10 cellular contexts compared by ENCODE assay signal in the genomic region with DNA sequence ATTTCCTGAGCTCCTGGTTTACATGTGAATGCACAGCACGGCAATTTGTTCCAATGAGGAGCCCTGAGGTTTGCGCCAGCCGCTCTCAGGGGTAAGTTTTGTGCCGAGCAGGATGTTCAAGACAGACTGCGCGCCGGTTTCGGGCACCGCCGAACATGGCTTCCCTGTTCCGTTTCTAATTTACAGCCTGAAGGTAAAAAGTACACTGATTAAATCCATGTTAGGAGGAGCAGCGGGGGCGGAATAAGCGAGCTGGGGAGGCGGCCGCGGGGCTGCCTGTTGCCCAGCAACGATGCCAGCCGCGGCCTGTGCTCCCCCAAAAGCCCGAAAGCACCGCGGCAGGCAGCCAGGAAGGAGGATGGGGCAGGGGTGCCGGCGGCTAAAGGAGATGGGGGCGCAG. TPM values are rescaled to one million over a fixed set of nuclear protein-coding genes. Genes with fewer than 3 reads are reported as not detected.
DNase-seq lines count a peak whose midpoint lies in the region; ATAC-seq and TF ChIP-seq lines count a peak whose summit lies in the region.
"Had no signal": no experiment of that assay in that cellular context is flagged by ENCODE, and none has a peak within 500 bp of the region (broad histone marks: within the 10 kb centered on the region; RNA-seq: fewer than 3 reads in every experiment).

No MANE protein-coding gene starts in this region.

- H2AFZ ChIP-seq in GM23338, result peak overlapping the region; percentile 72; the same call in 1 of the 2 replicates

- no peaks in the 10 kb centered on the region for H3K36me3 Mint-ChIP-seq in CD8-positive, alpha-beta T cell
- 0 out of 3 replicates have a peak, but pooled peaks cover 3% of the 10 kb centered on the region for H3K36me3 Mint-ChIP-seq in GM23338 (ENCODE audit: low read depth)

- H3K27me3 Mint-ChIP-seq in CD8-positive, alpha-beta T cell (ENCODE audit: low read depth), result peaks cover 29% of the 10 kb centered on the region
- H3K27me3 Mint-ChIP-seq in GM23338 (ENCODE audit: insufficient read depth, low read depth, poor library complexity), result peaks cover 29% of the 10 kb centered on the region

- no peaks in the 10 kb centered on the region for H3K9me3 ChIP-seq in CD8-positive, alpha-beta T cell (ENCODE audit: low read length)
- H3K9me3 ChIP-seq in ovary, result peaks cover 0 to 2% of the 10 kb centered on the region in 2 donors
- H3K9me3 ChIP-seq: heart left ventricle, right atrium auricular region, vagina had no signal

- POLR2A ChIA-PET in CD8-positive, alpha-beta T cell (lab: Charles Lee), result interaction anchor here (0.6 to 1.6 kb wide), 2 partner anchors 82 to 112 kb away, joined by 3 read pairs; partner anchors contain the start of gene KIF3A

- H3K4me3 ChIP-seq in CD8-positive, alpha-beta T cell (ENCODE audit: low read depth, low read length), result peak overlapping the region; percentile 35
- H3K4me3 ChIP-seq in GM23338 (peak overlapping the region; percentile 37; the same call in 1 of the 2 replicates), ovary (peak overlapping the region; percentile 14)

- no peak for TF ChIP-seq EP300 in ovary (IDR thresholded peaks at IDR 0.05)

- intact Hi-C loops in CD8-positive, alpha-beta T cell (cut with DNase I, micrococcal nuclease), result no loop called here
- intact Hi-C loops in ovary (cut with DNase I), result loop anchor here in 1 of 4 donors (10.0 kb wide), 1 partner anchor 85 kb away; the partner anchor contains the start of gene KIF3A

- CTCF ChIA-PET in CD8-positive, alpha-beta T cell (lab: Charles Lee), result interaction anchor here (0.8 to 6.0 kb wide), 23 partner anchors 10 to 582 kb away, joined by 3 to 55 read pairs (median 5); partner anchors contain the start of genes CCNI2, SHROOM1 and SLC22A5

- no peaks in the 10 kb centered on the region for H3K79me2 ChIP-seq in GM23338 (replicated peaks; ENCODE audit: insufficient read depth)

- peaks cover 6% of the 10 kb centered on the region for H4K20me1 ChIP-seq in GM23338 (replicated peaks; ENCODE audit: insufficient read depth)

- peak overlapping the region; percentile 80 for H3K4me3 Mint-ChIP-seq in CD8-positive, alpha-beta T cell
- H3K4me3 Mint-ChIP-seq in GM23338, result peak overlapping the region; percentile 35; the same call in 2 of the 3 replicates

- peak; percentile 13 for ATAC-seq in CD8-positive, alpha-beta T cell
- ATAC-seq in GM23338, result no peak
- no peak for ATAC-seq in HG03196 (IDR thresholded peaks at IDR 0.05; ENCODE audit: unreplicated experiment)
- ATAC-seq in GM21825 (IDR thresholded peaks at IDR 0.05; ENCODE audit: unreplicated experiment), result no peak

- peaks cover 13% of the 10 kb centered on the region for H3K4me1 ChIP-seq in CD8-positive, alpha-beta T cell (ENCODE audit: insufficient read depth, low read length)
- peaks cover 13% of the 10 kb centered on the region for H3K4me1 ChIP-seq in GM23338 (ENCODE audit: insufficient read depth)
- H3K4me1 ChIP-seq in ovary (ENCODE audit: insufficient read depth), result peaks cover 8% of the 10 kb centered on the region

- H3K36me3 ChIP-seq in CD8-positive, alpha-beta T cell (ENCODE audit: insufficient read depth, low read length), result no peaks in the 10 kb centered on the region
- H3K36me3 ChIP-seq in GM23338 (ENCODE audit: insufficient read depth) (no peaks in the 10 kb centered on the region), ovary (no peaks in the 10 kb centered on the region)
- H3K36me3 ChIP-seq: right atrium auricular region, vagina had no signal

- peaks cover 2% of the 10 kb centered on the region for H3K27me3 ChIP-seq in CD8-positive, alpha-beta T cell (ENCODE audit: insufficient read depth, low read length)
- H3K27me3 ChIP-seq in GM23338 (ENCODE audit: insufficient read depth) (peaks cover 70% of the 10 kb centered on the region), ovary (no peaks in the 10 kb centered on the region)
- H3K27me3 ChIP-seq: right atrium auricular region, vagina had no signal

- H3K9me2 ChIP-seq in GM23338 (ENCODE audit: insufficient read depth), result no peaks in the 10 kb centered on the region

- H3K4me1 Mint-ChIP-seq in CD8-positive, alpha-beta T cell (ENCODE audit: low read depth), result peaks cover 11% of the 10 kb centered on the region
- H3K4me1 Mint-ChIP-seq in GM23338, result peaks cover 8% of the 10 kb centered on the region

- DNase-seq in CD8-positive, alpha-beta T cell, result no peak
- DNase-seq in GM23338 (ENCODE audit: low spot score) (peak; percentile 35), cerebellar cortex (ENCODE audit: low spot score) (peak; percentile 37), ovary (no peak), COR-L47 (lab: John Stamatoyannopoulos, UW) (no peak)

- H3F3A ChIP-seq in GM23338 (replicated peaks; ENCODE audit: low read depth), result peaks cover 16% of the 10 kb centered on the region

- no peak overlapping the region for H3K27ac ChIP-seq in CD8-positive, alpha-beta T cell (ENCODE audit: low read depth, low read length)
- H3K27ac ChIP-seq in GM23338 (ENCODE audit: low read depth), result no peak overlapping the region
- H3K27ac ChIP-seq in ovary, result no peak overlapping the region
- H3K27ac ChIP-seq: heart left ventricle, right atrium auricular region, vagina had no signal

- TF ChIP-seq CTCF in CD8-positive, alpha-beta T cell (IDR thresholded peaks at IDR 0.05), result no peak
- TF ChIP-seq CTCF in GM23338 (conservative IDR thresholded peaks at IDR 0.05; ENCODE audit: low read depth in 2 of 2) (no peak), ovary (IDR thresholded peaks at IDR 0.05) (no peak)

- H3K27ac Mint-ChIP-seq in CD8-positive, alpha-beta T cell, result no peak overlapping the region
- no peak overlapping the region for H3K27ac Mint-ChIP-seq in GM23338

- no peaks in the 10 kb centered on the region for H3K9me3 Mint-ChIP-seq in CD8-positive, alpha-beta T cell
- peaks cover 3% of the 10 kb centered on the region; the same call in 1 of the 3 replicates for H3K9me3 Mint-ChIP-seq in GM23338

- TF ChIP-seq POLR2A in ovary (IDR thresholded peaks at IDR 0.05), result no peak

- WGBS in ovary, 3 donors, result 44 to 46% (median 45%) methylated on average over 26 of the region's 26 CpGs

- H3K4me2 ChIP-seq in GM23338, result peak overlapping the region; percentile 48

TF ChIP-seq in GM23338, 12 proteins besides CTCF, POLR2A, EP300 and RAD21 (continues in another document):
- TF ChIP-seq POLR2AphosphoS5 (IDR thresholded peaks at IDR 0.05; ENCODE audit: low read depth) (no peak), JUNB (IDR thresholded peaks at IDR 0.05; ENCODE audit: unreplicated experiment) (no peak), ETS1 (IDR thresholded peaks at IDR 0.05) (no peak), NANOG (IDR thresholded peaks at IDR 0.05; ENCODE audit: borderline replicate concordance) (no peak), ZNF331 (CRISPR knock-in tag; IDR thresholded peaks at IDR 0.05; ENCODE audit: low read depth) (no peak)

RNA-seq across cellular contexts. Expression of gene SOWAHA, which starts 6.4 kb away (rescaled TPM):
- total RNA-seq in CD8-positive, alpha-beta T cell, result not detected
- 0.52 and 0.93 TPM in 2 replicates for total RNA-seq in GM23338 (2014; rRNA removed; shearing (Covaris generic))
- polyA plus RNA-seq in GM23338 (2016; fragmentation: Nextera tagmentation; extraction: Ambion mirVana) (0.18 TPM in 1 of 2 replicates, not detected in the other), ovary (under 1 TPM; 0.05 to 0.07 TPM)
- total RNA-seq in ovary, result 1 to 10 TPM in 1 of 7 donors, under 1 TPM in 5, not detected in 1; 0.23 to 2.2 (median 0.64) TPM
- total RNA-seq: right atrium auricular region, vagina had no signal

RNA-seq across cellular contexts. Expression of gene SHROOM1, which starts 11.0 kb away (rescaled TPM):
- under 1 TPM in 1 of 2 experiments, not detected in 1; 0.38 TPM for total RNA-seq in CD8-positive, alpha-beta T cell
- total RNA-seq in GM23338 (2014; rRNA removed; shearing (Covaris generic)), result 4.3 and 5.4 TPM in 2 replicates
- polyA plus RNA-seq in GM23338 (2016; fragmentation: Nextera tagmentation; extraction: Ambion mirVana) (2.5 and 2.6 TPM in 2 replicates), ovary (1 to 10 TPM; 4.1 to 5.9 TPM)
- total RNA-seq in ovary, result 10 to 100 TPM in 3 of 7 donors, 1 to 10 TPM in 4; 3.8 to 22.4 (median 8.9) TPM

RNA-seq across cellular contexts. Expression of gene SEPTIN8, which starts 42.4 kb away (rescaled TPM):
- total RNA-seq in CD8-positive, alpha-beta T cell, result 1 to 10 TPM; 5.3 to 6.8 TPM
- total RNA-seq in GM23338 (2014; rRNA removed; shearing (Covaris generic)), result 37.2 and 45.0 TPM in 2 replicates
- polyA plus RNA-seq in GM23338 (2016; fragmentation: Nextera tagmentation; extraction: Ambion mirVana), result 8.7 and 8.8 TPM in 2 replicates
- total RNA-seq in ovary, result 10 to 100 TPM; 18.7 to 54.5 (median 40.3) TPM
- 10 to 100 TPM; 23.5 to 36.8 TPM for polyA plus RNA-seq in ovary

RNA-seq across cellular contexts. Expression of gene GDF9, which starts 46.8 kb away (rescaled TPM):
- under 1 TPM; 0.43 to 0.72 TPM for total RNA-seq in CD8-positive, alpha-beta T cell
- total RNA-seq in GM23338 (2014; rRNA removed; shearing (Covaris generic)), result 0.14 and 0.66 TPM in 2 replicates
- polyA plus RNA-seq in GM23338 (2016; fragmentation: Nextera tagmentation; extraction: Ambion mirVana) (0.11 and 0.37 TPM in 2 replicates), ovary (under 1 TPM; 0.60 to 0.93 TPM)
- under 1 TPM in 5 of 7 donors, not detected in 2; 0.20 to 0.31 (median 0.27) TPM for total RNA-seq in ovary
- total RNA-seq: vagina had no signal

RNA-seq across cellular contexts. Expression of gene UQCRQ, which starts 47.0 kb away (rescaled TPM):
- total RNA-seq in CD8-positive, alpha-beta T cell, result 100 to 1,000 TPM; 124 to 128 TPM
- 104 and 115 TPM in 2 replicates for total RNA-seq in GM23338 (2014; rRNA removed; shearing (Covaris generic))
- 1,308 and 1,495 TPM in 2 replicates for polyA plus RNA-seq in GM23338 (2016; fragmentation: Nextera tagmentation; extraction: Ambion mirVana)
- total RNA-seq in ovary, result 100 to 1,000 TPM in 6 of 7 donors, 10 to 100 TPM in 1; 91.4 to 231 (median 222) TPM
- polyA plus RNA-seq in ovary, result 100 to 1,000 TPM; 136 to 220 TPM

Comparison
In these comparisons a context has a peak if more than half of its experiments do, and no peak if none do; other contexts are left out.
1. DNase-seq: peak in GM23338 (single experiment) and cerebellar cortex (single experiment); none in CD8-positive, alpha-beta T cell (0 of 7), ovary (0 of 5) and COR-L47 (single experiment).
2. Peak in every context shown above with its lines, with median percentiles within 50 percentile points of each other: H3K4me3 ChIP-seq.